ENCODE assay signal across 11 cellular contexts in the genomic region with DNA sequence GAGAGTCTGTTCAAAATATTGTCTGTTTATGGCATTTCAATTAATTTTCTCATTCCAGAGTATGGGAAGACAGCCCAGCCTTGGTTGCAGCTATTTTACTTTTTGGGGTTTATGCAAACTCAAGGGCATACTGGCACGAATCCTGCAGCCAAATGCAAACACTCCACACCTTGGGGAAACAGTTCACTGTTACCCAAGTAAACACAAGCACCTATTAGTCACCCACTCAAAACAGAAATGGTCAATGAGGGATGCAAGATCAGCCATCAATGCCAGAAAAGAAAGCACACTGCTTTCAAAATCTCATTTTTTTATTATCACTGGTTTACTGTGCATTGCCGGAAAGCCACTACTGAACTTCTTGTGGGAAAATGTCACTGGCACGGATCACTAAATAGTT.
DNase-seq lines count a peak whose midpoint lies in the region; ATAC-seq and TF ChIP-seq lines count a peak whose summit lies in the region.
"Had no signal": no experiment of that assay in that cellular context is flagged by ENCODE, and none has a peak within 500 bp of the region (broad histone marks: within the 10 kb centered on the region; RNA-seq: fewer than 3 reads in every experiment).

No MANE protein-coding gene starts in this region.

- H3K4me3 ChIP-seq in breast epithelium (peak overlapping the region in 2 of 3 donors; percentile 4 to 19), MG63 (no peak overlapping the region)

- H3K36me3 ChIP-seq in breast epithelium (no peaks in the 10 kb centered on the region), MG63 (peaks cover 77% of the 10 kb centered on the region)

- ATAC-seq in GM18858 (IDR thresholded peaks at IDR 0.05; ENCODE audit: unreplicated experiment), result no peak

- TF ChIP-seq POLR2A in breast epithelium (IDR thresholded peaks at IDR 0.05), result no peak

- peak; percentile 91 for DNase-seq in DMS153 (lab: John Stamatoyannopoulos, UW)
- DNase-seq in NCI-H2029 treated with DMSO at 0.1 percent for 48 hours (lab: John Stamatoyannopoulos, UW), result peak; percentile 91
- no peak for DNase-seq in breast epithelium (ENCODE audit: low spot score in 2 of 2)
- no peak for DNase-seq in osteocyte (ENCODE audit: extremely low spot score, unreplicated experiment)
- no peak for DNase-seq in inferior parietal cortex (ENCODE audit: extremely low spot score)
- no peak for DNase-seq in MG63
- DNase-seq in activated CD4-positive, alpha-beta T cell treated with anti-CD3 and anti-CD28 coated beads for 1 hour, result no peak
- DNase-seq: activated CD4-positive, alpha-beta memory T cell treated with anti-CD3 and anti-CD28 coated beads, Interleukin-2, amount 10 ng/mL, durations not matched to agents 7 days and 5 days; amniotic stem cell; NCI-H524 treated with DMSO at 0.1 percent for 48 hours had no signal

- intact Hi-C loops in breast epithelium (cut with DNase I; ENCODE audit: low total_unique reads), result no loop called here

- H3K4me1 ChIP-seq in breast epithelium, result peaks cover 6 to 16% of the 10 kb centered on the region in 2 donors

- peaks cover 76% of the 10 kb centered on the region for H3K4me1 Mint-ChIP-seq in osteocyte (ENCODE audit: unreplicated experiment)

- H3K27me3 ChIP-seq in breast epithelium (no peaks in the 10 kb centered on the region), MG63 (no peaks in the 10 kb centered on the region)

- no peaks in the 10 kb centered on the region for H3K9me3 Mint-ChIP-seq in osteocyte (ENCODE audit: unreplicated experiment)
- H3K9me3 Mint-ChIP-seq: activated CD4-positive, alpha-beta memory T cell treated with anti-CD3 and anti-CD28 coated beads, Interleukin-2, amount 10 ng/mL, durations not matched to agents 7 days and 5 days had no signal

- peak overlapping the region in 1 of 2 donors; percentile 94 for H3K27ac ChIP-seq in breast epithelium

- no peaks in the 10 kb centered on the region for H3K27me3 Mint-ChIP-seq in osteocyte (ENCODE audit: unreplicated experiment)
- H3K27me3 Mint-ChIP-seq: activated CD4-positive, alpha-beta memory T cell treated with anti-CD3 and anti-CD28 coated beads, Interleukin-2, amount 10 ng/mL, durations not matched to agents 7 days and 5 days had no signal

- H3K4me3 Mint-ChIP-seq in osteocyte (ENCODE audit: unreplicated experiment), result no peak overlapping the region
- H3K4me3 Mint-ChIP-seq: activated CD4-positive, alpha-beta memory T cell treated with anti-CD3 and anti-CD28 coated beads, Interleukin-2, amount 10 ng/mL, durations not matched to agents 7 days and 5 days had no signal

- TF ChIP-seq CTCF in breast epithelium (IDR thresholded peaks at IDR 0.05), result no peak
- no peak for TF ChIP-seq CTCF in osteocyte (IDR thresholded peaks at IDR 0.05)

- H3K27ac Mint-ChIP-seq in osteocyte (ENCODE audit: unreplicated experiment), result peak overlapping the region; percentile 2
- H3K27ac Mint-ChIP-seq: activated CD4-positive, alpha-beta memory T cell treated with anti-CD3 and anti-CD28 coated beads, Interleukin-2, amount 10 ng/mL, durations not matched to agents 7 days and 5 days had no signal

- peaks cover 19% of the 10 kb centered on the region for H3K36me3 Mint-ChIP-seq in osteocyte (ENCODE audit: unreplicated experiment)

- H3K9me3 ChIP-seq in breast epithelium (no peaks in the 10 kb centered on the region), MG63 (no peaks in the 10 kb centered on the region)

Comparison
In these comparisons a context has a peak if more than half of its experiments do, and no peak if none do; other contexts are left out.
1. DNase-seq: peak in DMS153 (single experiment) and NCI-H2029 treated with DMSO at 0.1 percent for 48 hours (single experiment); none in breast epithelium (0 of 2), osteocyte (single experiment), inferior parietal cortex (single experiment), MG63 (single experiment) and activated CD4-positive, alpha-beta T cell treated with anti-CD3 and anti-CD28 coated beads for 1 hour (single experiment).